In the genomic region with DNA sequence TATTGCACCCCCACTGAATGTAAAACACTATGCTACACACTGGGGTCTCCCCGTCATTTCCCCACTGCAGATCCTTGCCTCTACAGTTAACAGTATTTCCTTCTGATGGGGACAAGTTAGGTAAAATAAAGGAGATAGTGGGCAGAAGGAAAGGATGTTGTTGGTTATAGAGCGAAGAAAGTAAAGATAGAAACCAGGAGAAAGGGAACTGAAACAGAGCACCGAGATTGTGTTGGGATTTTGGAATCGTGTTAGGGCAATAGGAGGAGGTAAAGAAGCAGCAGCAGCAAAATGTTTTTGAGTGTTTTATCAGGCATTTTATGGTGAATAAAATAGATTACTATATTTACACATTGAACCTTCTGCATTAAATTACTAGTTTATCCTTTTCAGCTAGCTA, we compare ENCODE assay signal across 13 cellular contexts.
"Had no signal": no experiment of that assay in that cellular context is flagged by ENCODE, and none has a peak within 500 bp of the region (broad histone marks: within the 10 kb centered on the region; RNA-seq: fewer than 3 reads in every experiment).

No MANE protein-coding gene starts in this region.

- H3K27me3 ChIP-seq: cardiac muscle cell, thyroid gland had no signal

- H3K9me3 ChIP-seq: thyroid gland had no signal

- H3K36me3 ChIP-seq: cardiac muscle cell, thyroid gland had no signal

- DNase-seq: activated CD4-positive, alpha-beta memory T cell treated with anti-CD3 and anti-CD28 coated beads for 36 hours; activated CD8-positive, alpha-beta memory T cell treated with anti-CD3 and anti-CD28 coated beads, Interleukin-2, amount 10 ng/mL, durations not matched to agents 7 days and 5 days; amygdala; effector CD8-positive, alpha-beta T cell; foreskin fibroblast; nucleus accumbens; posterior cingulate gyrus; retina; stimulated activated CD8-positive, alpha-beta memory T cell treated with anti-CD3 and anti-CD28 coated beads, Interleukin-4, amount 100 ng/mL, for 48 hours; T-helper 17 cell; thyroid gland had no signal

- ATAC-seq: activated CD8-positive, alpha-beta memory T cell treated with anti-CD3 and anti-CD28 coated beads, Interleukin-2, amount 10 ng/mL, durations not matched to agents 7 days and 5 days; T-helper 17 cell had no signal

- H3K4me3 ChIP-seq: cardiac muscle cell, lung, thyroid gland had no signal

- H3K27ac ChIP-seq: cardiac muscle cell, thyroid gland had no signal
